ENCODE assay signal across 11 cellular contexts in genomic region chr11:129694538-129694937, GRCh38.
DNase-seq lines count a peak whose midpoint lies in the region; ATAC-seq, FAIRE-seq and TF ChIP-seq lines count a peak whose summit lies in the region.
"Had no signal": no experiment of that assay in that cellular context is flagged by ENCODE, and none has a peak within 500 bp of the region (broad histone marks: within the 10 kb centered on the region; RNA-seq: fewer than 3 reads in every experiment).

No MANE protein-coding gene starts in this region.

- POLR2A ChIA-PET in Panc1 (lab: Charles Lee), result interaction anchor here (0.6 kb wide), 1 partner anchor 17 kb away, joined by 5 read pairs; no protein-coding TSS in a partner anchor

- DNase-seq in COLO668 (lab: John Stamatoyannopoulos, UW; ENCODE audit: unreplicated experiment) (peak; percentile 33), Panc1 (ENCODE audit: low read depth, low spot score) (no peak), keratinocyte (ENCODE audit: low read depth, low spot score) (no peak), SK-N-DZ (ENCODE audit: low spot score) (no peak), T1000 (lab: John Stamatoyannopoulos, UW) (no peak)
- DNase-seq: NCI-H510A treated with DMSO at 0.1 percent for 48 hours, retina had no signal

- in situ Hi-C loops in Panc1 (cut with HindIII; ENCODE audit: low pct_unique_long_range_greater_than_20kb, low sequenced_read_pairs), result no loop called here

- intact Hi-C loops in Panc1 (cut with micrococcal nuclease; ENCODE audit: unreplicated experiment), result no loop called here

- peak; percentile 25; the same call in 1 of the 3 replicates for TF ChIP-seq CTCF in GM12872 (IDR thresholded peaks at IDR 0.05; ENCODE audit: insufficient read depth, low read depth, low read length)
- TF ChIP-seq CTCF in Panc1 (IDR thresholded peaks at IDR 0.05), result peak; percentile 69
- peak; percentile 23 to 52 (median 39) for TF ChIP-seq CTCF in keratinocyte (optimal IDR thresholded peaks at IDR 0.05 in 1 of 3, IDR thresholded peaks at IDR 0.05 in 1 of 3, conservative IDR thresholded peaks at IDR 0.05 in 1 of 3; ENCODE audit: extremely low read depth in 1 of 3, insufficient read depth in 2 of 3, low read length in 3 of 3)

- no peaks in the 10 kb centered on the region for H3K9me3 ChIP-seq in Panc1 (ENCODE audit: control insufficient read depth, insufficient read depth, low read depth, low read length)
- no peaks in the 10 kb centered on the region for H3K9me3 ChIP-seq in keratinocyte (ENCODE audit: control insufficient read depth, low read depth, low read length)

- no peaks in the 10 kb centered on the region for H3K27me3 ChIP-seq in Panc1 (ENCODE audit: control insufficient read depth, insufficient read depth, low read length)
- H3K27me3 ChIP-seq in keratinocyte (ENCODE audit: control insufficient read depth, extremely low read depth, insufficient read depth, low read length), result peaks cover 3% of the 10 kb centered on the region

- BruUV-seq in Panc1 (replicated peaks; lab: Mats Ljungman, UMichigan), result no TSS peak

- H3K4me3 ChIP-seq in Panc1 (ENCODE audit: low read depth in 2 of 2, low read length in 2 of 2) (no peak overlapping the region), keratinocyte (ENCODE audit: control insufficient read depth in 2 of 3, extremely low read depth in 1 of 3, insufficient read depth in 2 of 3, low read depth in 1 of 3, low read length in 3 of 3) (no peak overlapping the region)

- no peaks in the 10 kb centered on the region for H3K79me2 ChIP-seq in keratinocyte (ENCODE audit: control insufficient read depth, insufficient read depth, low read length)

- no peaks in the 10 kb centered on the region for H3K36me3 ChIP-seq in Panc1 (ENCODE audit: control insufficient read depth, insufficient read depth, low read length)
- H3K36me3 ChIP-seq in keratinocyte (ENCODE audit: control insufficient read depth in 2 of 2, extremely low read depth in 1 of 2, insufficient read depth in 2 of 2, low read length in 2 of 2), result no peaks in the 10 kb centered on the region

- no peak overlapping the region for H3K4me2 ChIP-seq in keratinocyte (ENCODE audit: control insufficient read depth, extremely low read depth, insufficient read depth, low read depth, low read length)

- H3K27ac ChIP-seq in Panc1 (ENCODE audit: low read length) (no peak overlapping the region), keratinocyte (ENCODE audit: control insufficient read depth, insufficient read depth, low read length) (no peak overlapping the region)

- CTCF ChIA-PET in Panc1 (lab: Charles Lee), result interaction anchor here (1.0 to 1.4 kb wide), 4 partner anchors 8 to 318 kb away, joined by 3 to 8 read pairs (median 4); partner anchors contain the start of gene BARX2

- peak; percentile 57 for ATAC-seq in Panc1
- ATAC-seq in GM19452 (IDR thresholded peaks at IDR 0.05; ENCODE audit: unreplicated experiment), result no peak

- H4K20me1 ChIP-seq in keratinocyte (ENCODE audit: control insufficient read depth, extremely low read depth, insufficient read depth, low read length), result no peaks in the 10 kb centered on the region

- dilution Hi-C loops in keratinocyte (cut with MboI; ENCODE audit: extremely low pct_ligation_motif_present, low sequenced_read_pairs), result no loop called here

- H3K4me1 ChIP-seq in Panc1 (ENCODE audit: control insufficient read depth, insufficient read depth, low read length) (peaks cover 6% of the 10 kb centered on the region; the same call in 1 of the 2 replicates), keratinocyte (ENCODE audit: control insufficient read depth, extremely low read depth, insufficient read depth, low read length) (no peaks in the 10 kb centered on the region)

- no peak for FAIRE-seq in keratinocyte (lab: Jason Lieb, UNC)
- FAIRE-seq: frontal cortex, G401.6 had no signal

- H2AFZ ChIP-seq in keratinocyte (ENCODE audit: control insufficient read depth, low read length), result no peak overlapping the region

- no peaks in the 10 kb centered on the region for H3K9me1 ChIP-seq in keratinocyte (ENCODE audit: control insufficient read depth, extremely low read depth, insufficient read depth, low read length)

- H3K9ac ChIP-seq in keratinocyte (ENCODE audit: control insufficient read depth, extremely low read depth, insufficient read depth, low read length), result no peak overlapping the region
